Comparison of ENCODE assay signal across 19 cellular contexts in genomic region chr13:111168116-111168515, GRCh38.
"Had no signal": no experiment of that assay in that cellular context is flagged by ENCODE, and none has a peak within 500 bp of the region (broad histone marks: within the 10 kb centered on the region; RNA-seq: fewer than 3 reads in every experiment).

No MANE protein-coding gene starts in this region.

- H3K27ac ChIP-seq: body of pancreas, dorsolateral prefrontal cortex, epithelial cell of prostate, foreskin keratinocyte, left lung, thoracic aorta had no signal

- H3K9me3 ChIP-seq: body of pancreas, left lung, pancreas, spleen, thoracic aorta had no signal

- H3K4me1 ChIP-seq: foreskin keratinocyte had no signal

- H3K27ac Mint-ChIP-seq: activated CD4-positive, alpha-beta memory T cell treated with anti-CD3 and anti-CD28 coated beads, Interleukin-2, amount 10 ng/mL, durations not matched to agents 7 days and 5 days; activated CD8-positive, alpha-beta memory T cell treated with anti-CD3 and anti-CD28 coated beads, Interleukin-2, amount 10 ng/mL, durations not matched to agents 7 days and 5 days; activated naive CD4-positive, alpha-beta T cell treated with anti-CD3 and anti-CD28 coated beads for 36 hours; activated T-helper 17 cell treated with anti-CD3 and anti-CD28 coated beads, Interleukin-2, amount 50 U/mL, for 72 hours; stimulated activated memory B cell treated with anti-CD40 and anti-IgM and Interleukin-4, amounts not matched to agents 10 μg/mL and 1 μg/mL and 100 μg/mL, for 72 hours had no signal

- H3K36me3 ChIP-seq: pancreas, thoracic aorta had no signal

- ATAC-seq: activated CD8-positive, alpha-beta memory T cell treated with anti-CD3 and anti-CD28 coated beads, Interleukin-2, amount 10 ng/mL, durations not matched to agents 7 days and 5 days; activated T-helper 17 cell treated with anti-CD3 and anti-CD28 coated beads, Interleukin-2, amount 50 U/mL, for 72 hours; body of pancreas; foreskin keratinocyte; left lung; naive thymus-derived CD8-positive, alpha-beta T cell; sciatic nerve; stimulated activated memory B cell treated with anti-CD40 and anti-IgM and Interleukin-4, amounts not matched to agents 10 μg/mL and 1 μg/mL and 100 μg/mL, for 72 hours had no signal

- H3K9me3 Mint-ChIP-seq: activated naive CD4-positive, alpha-beta T cell treated with anti-CD3 and anti-CD28 coated beads for 36 hours; activated T-helper 17 cell treated with anti-CD3 and anti-CD28 coated beads, Interleukin-2, amount 50 U/mL, for 72 hours; naive thymus-derived CD8-positive, alpha-beta T cell had no signal

- H3K4me3 Mint-ChIP-seq: activated CD4-positive, alpha-beta memory T cell treated with anti-CD3 and anti-CD28 coated beads, Interleukin-2, amount 10 ng/mL, durations not matched to agents 7 days and 5 days; activated CD8-positive, alpha-beta memory T cell treated with anti-CD3 and anti-CD28 coated beads, Interleukin-2, amount 10 ng/mL, durations not matched to agents 7 days and 5 days; activated naive CD4-positive, alpha-beta T cell treated with anti-CD3 and anti-CD28 coated beads for 36 hours; activated T-helper 17 cell treated with anti-CD3 and anti-CD28 coated beads, Interleukin-2, amount 50 U/mL, for 72 hours; stimulated activated memory B cell treated with anti-CD40 and anti-IgM and Interleukin-4, amounts not matched to agents 10 μg/mL and 1 μg/mL and 100 μg/mL, for 72 hours had no signal

- H3K27me3 Mint-ChIP-seq: activated CD4-positive, alpha-beta memory T cell treated with anti-CD3 and anti-CD28 coated beads, Interleukin-2, amount 10 ng/mL, durations not matched to agents 7 days and 5 days; activated CD8-positive, alpha-beta memory T cell treated with anti-CD3 and anti-CD28 coated beads, Interleukin-2, amount 10 ng/mL, durations not matched to agents 7 days and 5 days; activated T-helper 17 cell treated with anti-CD3 and anti-CD28 coated beads, Interleukin-2, amount 50 U/mL, for 72 hours; naive thymus-derived CD8-positive, alpha-beta T cell; stimulated activated memory B cell treated with anti-CD40 and anti-IgM and Interleukin-4, amounts not matched to agents 10 μg/mL and 1 μg/mL and 100 μg/mL, for 72 hours had no signal

- DNase-seq: activated CD4-positive, alpha-beta memory T cell treated with anti-CD3 and anti-CD28 coated beads, Interleukin-2, amount 10 ng/mL, durations not matched to agents 7 days and 5 days; activated CD4-positive, alpha-beta T cell treated with anti-CD3 and anti-CD28 coated beads for 48 hours; activated CD4-positive, CD25-positive, alpha-beta regulatory T cell; activated CD8-positive, alpha-beta memory T cell treated with anti-CD3 and anti-CD28 coated beads, Interleukin-2, amount 10 ng/mL, durations not matched to agents 7 days and 5 days; activated naive CD4-positive, alpha-beta T cell treated with anti-CD3 and anti-CD28 coated beads for 36 hours; activated T-cell treated with anti-CD3 and anti-CD28 coated beads, Interleukin-2, amount 50 U/mL, for 1 hour; body of pancreas; dorsolateral prefrontal cortex; foreskin keratinocyte; left lung; naive thymus-derived CD8-positive, alpha-beta T cell; pancreas; spleen; stimulated activated CD4-positive, alpha-beta T cell treated with anti-CD3 and anti-CD28 coated beads, Interleukin-4, amount 100 ng/mL, for 4 hours had no signal

- H3K27me3 ChIP-seq: body of pancreas, dorsolateral prefrontal cortex, foreskin keratinocyte, left lung, pancreas, spleen had no signal

- H3K4me3 ChIP-seq: body of pancreas, dorsolateral prefrontal cortex, left lung, pancreas, spleen, thoracic aorta had no signal
